Comparison of ENCODE assay signal across 9 cellular contexts in genomic region chr16:87951550-87952538, GRCh38. TPM values are rescaled to one million over a fixed set of nuclear protein-coding genes. Genes with fewer than 3 reads are reported as not detected.
DNase-seq lines count a peak whose midpoint lies in the region; ATAC-seq and TF ChIP-seq lines count a peak whose summit lies in the region.
"Had no signal": no experiment of that assay in that cellular context is flagged by ENCODE, and none has a peak within 500 bp of the region (broad histone marks: within the 10 kb centered on the region; RNA-seq: fewer than 3 reads in every experiment).

No MANE protein-coding gene starts in this region.

- H3K27me3 Mint-ChIP-seq in T-cell (peaks cover 0 to 3% of the 10 kb centered on the region in 2 donors), nephron (ENCODE audit: low read depth) (no peaks in the 10 kb centered on the region)

- peak overlapping the region; percentile 93 to 99 (median 95) for H3K4me3 Mint-ChIP-seq in T-cell
- H3K4me3 Mint-ChIP-seq in nephron, result peak overlapping the region; percentile 95 to 99 (median 99)

- TF ChIP-seq CTCF in epithelial cell of esophagus (IDR thresholded peaks at IDR 0.05; ENCODE audit: insufficient read depth, low read depth, low read length, missing control alignments) (peak; percentile 6), nephron (IDR thresholded peaks at IDR 0.05; ENCODE audit: unreplicated experiment in 3 of 3) (peak in 2 of 3 experiments; percentile 6 to 27)

- DNase-seq in NCI-H748 (lab: John Stamatoyannopoulos, UW; ENCODE audit: unreplicated experiment) (peak; percentile 39), NCI-H748 treated with DMSO at 0.1 percent for 48 hours (lab: John Stamatoyannopoulos, UW) (no peak), T-cell (peak in 5 of 34 experiments; percentile 17 to 33 (median 25)), epithelial cell of esophagus (ENCODE audit: low read depth) (no peak), SW480 (ENCODE audit: low spot score) (no peak), NCI-H345 (lab: John Stamatoyannopoulos, UW) (no peak)

- H3K4me1 Mint-ChIP-seq in T-cell (peaks cover 48 to 61% (median 50%) of the 10 kb centered on the region in 3 donors), nephron (peaks cover 58% of the 10 kb centered on the region)

- H3K9me3 Mint-ChIP-seq in T-cell, result no peaks in the 10 kb centered on the region
- no peaks in the 10 kb centered on the region for H3K9me3 Mint-ChIP-seq in nephron

- CTCF ChIA-PET in T-cell (lab: Charles Lee), result interaction anchor here in 1 of 2 donors (0.8 to 1.0 kb wide), 3 partner anchors 12 to 187 kb away, joined by 4 to 10 read pairs (median 4); partner anchors contain the start of gene KLHDC4

- POLR2A ChIA-PET in T-cell (lab: Charles Lee), result interaction anchor here in 1 of 2 donors (0.6 kb wide), 1 partner anchor 183 kb away, joined by 4 read pairs; no protein-coding TSS in a partner anchor

- H3K27ac Mint-ChIP-seq in T-cell, result peak overlapping the region; percentile 91
- H3K27ac Mint-ChIP-seq in nephron, result peak overlapping the region; percentile 100

- peaks cover 17% of the 10 kb centered on the region for H3K36me3 Mint-ChIP-seq in T-cell
- H3K36me3 Mint-ChIP-seq in nephron (ENCODE audit: low read depth), result peaks cover 6% of the 10 kb centered on the region

- H3K4me3 ChIP-seq in epithelial cell of esophagus (ENCODE audit: low read length), result peak overlapping the region; percentile 93

- peak; percentile 2 for ATAC-seq in HG02798 (IDR thresholded peaks at IDR 0.05; ENCODE audit: poor library complexity, unreplicated experiment)
- no peak for ATAC-seq in T-cell (replicated peaks in 1 of 4)

RNA-seq across cellular contexts. Expression of gene BANP, which starts 0.6 kb away (rescaled TPM):
- total RNA-seq in T-cell, result 10 to 100 TPM; 57.1 to 81.9 (median 69.4) TPM

RNA-seq across cellular contexts. Expression of gene CA5A, which starts 15.5 kb away (rescaled TPM):
- total RNA-seq in T-cell, result under 1 TPM in 1 of 5 donors, not detected in 4; 0.20 TPM
- total RNA-seq: glomerular endothelial cell had no signal
